ENCODE assay signal across 13 cellular contexts in genomic region chrX:153647461-153648357, GRCh38. TPM values are rescaled to one million over a fixed set of nuclear protein-coding genes. Genes with fewer than 3 reads are reported as not detected.
A peak's percentile ranks its signal among the peaks of the same experiment; 100 is the strongest.
DNase-seq lines count a peak whose midpoint lies in the region; ATAC-seq and TF ChIP-seq lines count a peak whose summit lies in the region.
"Had no signal": no experiment of that assay in that cellular context is flagged by ENCODE, and none has a peak within 500 bp of the region (broad histone marks: within the 10 kb centered on the region; RNA-seq: fewer than 3 reads in every experiment).

No MANE protein-coding gene starts in this region.

- TF ChIP-seq POLR2A in HCT116 (IDR thresholded peaks at IDR 0.05; ENCODE audit: borderline replicate concordance, extremely low read depth, insufficient read depth, insufficient read length), result no peak

- no peaks in the 10 kb centered on the region for H3K27me3 ChIP-seq in HCT116 (ENCODE audit: insufficient read depth, low read length)

- RAD21 ChIA-PET in HCT116 (lab: Charles Lee; ENCODE audit: low non-redundant PET in 1 of 2, low total read pairs in 2 of 2, uncharacterized antibody in 2 of 2, unreplicated experiment in 2 of 2), result no interaction called here

- POLR2A ChIA-PET in HCT116 (lab: Charles Lee), result no interaction called here

- H3K9ac ChIP-seq in HCT116 (ENCODE audit: low read length), result peak overlapping the region; percentile 33; the same call in 1 of the 2 replicates

- H3K27ac Mint-ChIP-seq in natural killer cell treated with Interleukin-12 subunit alpha and Interleukin-12 subunit beta and Interleukin-15 and Interleukin-18, amount 100 ng/mL, for 72 hours, result no peak overlapping the region
- H3K27ac Mint-ChIP-seq: activated naive CD4-positive, alpha-beta T cell treated with anti-CD3 and anti-CD28 coated beads for 36 hours had no signal

- no TSS peak for BruUV-seq in HCT116 (replicated peaks; lab: Mats Ljungman, UMichigan)

- intact Hi-C loops in HCT116 (cut with micrococcal nuclease), result no loop called here

- H3K4me3 Mint-ChIP-seq in natural killer cell treated with Interleukin-12 subunit alpha and Interleukin-12 subunit beta and Interleukin-15 and Interleukin-18, amount 100 ng/mL, for 72 hours, result no peak overlapping the region
- H3K4me3 Mint-ChIP-seq: activated naive CD4-positive, alpha-beta T cell treated with anti-CD3 and anti-CD28 coated beads for 36 hours had no signal

- TF ChIP-seq CTCF in C4-2B (conservative IDR thresholded peaks at IDR 0.05) (no peak), HCT116 (IDR thresholded peaks at IDR 0.05 in 2 of 3, conservative IDR thresholded peaks at IDR 0.05 in 1 of 3; ENCODE audit: borderline replicate concordance in 1 of 3, insufficient read depth in 1 of 3, low read depth in 2 of 3, low read length in 2 of 3) (no peak)

- peaks cover 7% of the 10 kb centered on the region in 2 donors for H3K27me3 Mint-ChIP-seq in natural killer cell treated with Interleukin-12 subunit alpha and Interleukin-12 subunit beta and Interleukin-15 and Interleukin-18, amount 100 ng/mL, for 72 hours

- no peaks in the 10 kb centered on the region for H3K4me1 Mint-ChIP-seq in natural killer cell treated with Interleukin-12 subunit alpha and Interleukin-12 subunit beta and Interleukin-15 and Interleukin-18, amount 100 ng/mL, for 72 hours (ENCODE audit: low read depth in 2 of 2)

- no peaks in the 10 kb centered on the region for H3K79me2 ChIP-seq in HCT116 (ENCODE audit: insufficient read depth, low read length)

- no peaks in the 10 kb centered on the region for H3K36me3 ChIP-seq in HCT116 (ENCODE audit: control insufficient read depth in 1 of 2, insufficient read depth in 2 of 2, low read length in 2 of 2)
- H3K36me3 ChIP-seq: gastrocnemius medialis had no signal

- CTCF ChIA-PET in HCT116 (lab: Charles Lee), result interaction anchor here (0.6 to 2.3 kb wide), 4 partner anchors 10 to 108 kb away, joined by 3 to 12 read pairs (median 4); no protein-coding TSS in a partner anchor

- DNase-seq in HCT116 (ENCODE audit: low read depth, low spot score) (no peak), ecto neural progenitor cell (ENCODE audit: low spot score) (peak; percentile 47), RPMI8226 (no peak), nucleus accumbens (lab: John Stamatoyannopoulos, UW) (no peak), GM19238 (ENCODE audit: insufficient read length, low spot score) (no peak)
- DNase-seq in natural killer cell treated with Interleukin-12 subunit alpha and Interleukin-12 subunit beta and Interleukin-15 and Interleukin-18, amount 100 ng/mL, for 72 hours (ENCODE audit: low spot score), result peak; percentile 56
- DNase-seq: activated CD4-positive, CD25-positive, alpha-beta regulatory T cell; activated naive CD4-positive, alpha-beta T cell treated with anti-CD3 and anti-CD28 coated beads for 36 hours; gastrocnemius medialis; SHP77 treated with DMSO at 0.1 percent for 48 hours had no signal

- peaks cover 3 to 21% of the 10 kb centered on the region in 2 experiments; a peak in 2 of 4 replicates for H3K4me1 ChIP-seq in HCT116 (ENCODE audit: control insufficient read depth in 1 of 2, insufficient read depth in 2 of 2, low read length in 2 of 2)
- H3K4me1 ChIP-seq: gastrocnemius medialis had no signal

- no peak overlapping the region for H2AFZ ChIP-seq in HCT116 (ENCODE audit: low read depth, low read length, poor library complexity, severe bottlenecking)

- H4K20me1 ChIP-seq in HCT116 (ENCODE audit: insufficient read depth), result no peaks in the 10 kb centered on the region

- no peaks in the 10 kb centered on the region for H3K36me3 Mint-ChIP-seq in natural killer cell treated with Interleukin-12 subunit alpha and Interleukin-12 subunit beta and Interleukin-15 and Interleukin-18, amount 100 ng/mL, for 72 hours

- no peak for TF ChIP-seq RAD21 in HCT116 (IDR thresholded peaks at IDR 0.05; ENCODE audit: low read depth)

- H3K27ac ChIP-seq in C4-2B (peak overlapping the region; percentile 81), HCT116 (ENCODE audit: low read depth, low read length) (no peak overlapping the region)
- H3K27ac ChIP-seq: gastrocnemius medialis had no signal

- H3K9me3 Mint-ChIP-seq in natural killer cell treated with Interleukin-12 subunit alpha and Interleukin-12 subunit beta and Interleukin-15 and Interleukin-18, amount 100 ng/mL, for 72 hours, result no peaks in the 10 kb centered on the region
- H3K9me3 Mint-ChIP-seq: activated naive CD4-positive, alpha-beta T cell treated with anti-CD3 and anti-CD28 coated beads for 36 hours had no signal

- H3K4me3 ChIP-seq in HCT116 (replicated peaks in 1 of 2; ENCODE audit: low read depth in 1 of 2, low read length in 2 of 2), result peak overlapping the region; percentile 25 to 48
- H3K4me3 ChIP-seq: gastrocnemius medialis had no signal

- ATAC-seq in HCT116 (no peak), esophagus mucosa (no peak)
- no peak for ATAC-seq in natural killer cell treated with Interleukin-12 subunit alpha and Interleukin-12 subunit beta and Interleukin-15 and Interleukin-18, amount 100 ng/mL, for 72 hours
- ATAC-seq: gastrocnemius medialis had no signal

- H3K9me3 ChIP-seq in HCT116 (ENCODE audit: control insufficient read depth in 1 of 2, insufficient read depth in 1 of 2, low read depth in 1 of 2, low read length in 2 of 2), result no peaks in the 10 kb centered on the region
- H3K9me3 ChIP-seq: gastrocnemius medialis had no signal

- H3K4me2 ChIP-seq in HCT116 (ENCODE audit: low read length), result peak overlapping the region; percentile 67

- H3K9me2 ChIP-seq in HCT116 (ENCODE audit: insufficient read depth), result no peaks in the 10 kb centered on the region

TF ChIP-seq in HCT116, 20 proteins besides CTCF, POLR2A, EP300 and RAD21:
- TF ChIP-seq CBX3 (IDR thresholded peaks at IDR 0.05; ENCODE audit: low read depth) (no peak), REST (IDR thresholded peaks at IDR 0.05; ENCODE audit: low read depth) (no peak), ZFX (IDR thresholded peaks at IDR 0.05) (peak; percentile 12; the same call in 1 of the 2 replicates)

RNA-seq across cellular contexts. Expression of gene DUSP9, which starts 0.7 kb away (rescaled TPM):
- total RNA-seq in HCT116 (2021; ENCODE audit: unreplicated experiment), result 14.2 TPM
- 10.5 and 10.6 TPM in 2 replicates for polyA plus RNA-seq in HCT116 (2012)
- not detected for total RNA-seq in natural killer cell treated with Interleukin-12 subunit alpha and Interleukin-12 subunit beta and Interleukin-15 and Interleukin-18, amount 100 ng/mL, for 72 hours
- total RNA-seq in esophagus mucosa, result 0.76 TPM
- total RNA-seq: gastrocnemius medialis had no signal

RNA-seq across cellular contexts. Expression of gene PNCK, which starts 25.9 kb away (rescaled TPM):
- 0.84 TPM for total RNA-seq in HCT116 (2021; ENCODE audit: unreplicated experiment)
- 0.26 and 0.64 TPM in 2 replicates for polyA plus RNA-seq in HCT116 (2012)
- total RNA-seq in natural killer cell treated with Interleukin-12 subunit alpha and Interleukin-12 subunit beta and Interleukin-15 and Interleukin-18, amount 100 ng/mL, for 72 hours, result not detected
- 1.00 TPM for total RNA-seq in esophagus mucosa
- total RNA-seq: lung microvascular endothelial cell had no signal

RNA-seq across cellular contexts. Expression of gene SLC6A8, which starts 40.0 kb away (rescaled TPM):
- 101 TPM for total RNA-seq in HCT116 (2021; ENCODE audit: unreplicated experiment)
- 73.3 and 82.9 TPM in 2 replicates for polyA plus RNA-seq in HCT116 (2012)
- 1 to 10 TPM; 2.3 to 4.1 TPM for total RNA-seq in natural killer cell treated with Interleukin-12 subunit alpha and Interleukin-12 subunit beta and Interleukin-15 and Interleukin-18, amount 100 ng/mL, for 72 hours
- total RNA-seq in esophagus mucosa, result 62.0 TPM

RNA-seq across cellular contexts. Expression of gene CCNQ, which starts 48.8 kb away (rescaled TPM):
- total RNA-seq in HCT116 (2021; ENCODE audit: unreplicated experiment), result 20.3 TPM
- 20.2 and 20.9 TPM in 2 replicates for polyA plus RNA-seq in HCT116 (2012)
- 10 to 100 TPM; 16.4 to 30.7 TPM for total RNA-seq in natural killer cell treated with Interleukin-12 subunit alpha and Interleukin-12 subunit beta and Interleukin-15 and Interleukin-18, amount 100 ng/mL, for 72 hours
- 18.2 TPM for total RNA-seq in esophagus mucosa

Comparison
In these comparisons a context has a peak if more than half of its experiments do, and no peak if none do; other contexts are left out.
1. DNase-seq: peak in ecto neural progenitor cell (single experiment) and natural killer cell treated with Interleukin-12 subunit alpha and Interleukin-12 subunit beta and Interleukin-15 and Interleukin-18, amount 100 ng/mL, for 72 hours (single experiment); none in HCT116 (single experiment), RPMI8226 (single experiment), nucleus accumbens (0 of 56) and GM19238 (single experiment).
2. RNA of gene SLC6A8, which starts 40.0 kb away (total RNA-seq): 101 TPM in HCT116 (single experiment) and 62.0 TPM in esophagus mucosa (single experiment); 2.3 to 4.1 TPM in natural killer cell treated with Interleukin-12 subunit alpha and Interleukin-12 subunit beta and Interleukin-15 and Interleukin-18, amount 100 ng/mL, for 72 hours; every median in the first group is over 10 times any median in the second.